16 cellular contexts compared by ENCODE assay signal in the genomic region with DNA sequence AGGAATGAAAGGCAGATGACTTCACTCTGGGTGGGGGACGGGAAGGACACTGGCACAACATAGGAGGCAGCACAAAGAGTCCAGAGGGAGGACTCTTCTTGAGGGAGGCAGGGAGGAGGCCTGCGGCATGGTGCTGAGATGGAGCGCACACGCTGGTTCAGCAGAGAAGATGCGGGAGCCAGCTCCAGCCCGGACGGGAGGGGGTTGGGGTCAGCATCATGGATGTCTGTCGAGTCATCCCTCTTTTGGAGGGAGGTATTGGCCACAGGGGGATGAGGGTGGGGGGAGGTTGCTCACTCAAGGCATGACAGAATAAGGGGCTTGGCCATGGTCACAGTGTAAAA.
"Had no signal": no experiment of that assay in that cellular context is flagged by ENCODE, and none has a peak within 500 bp of the region (broad histone marks: within the 10 kb centered on the region; RNA-seq: fewer than 3 reads in every experiment).

No MANE protein-coding gene starts in this region.

- H3K4me3 ChIP-seq: left ventricle myocardium inferior, skin epidermis, tibial nerve, vagina had no signal

- H3K27ac ChIP-seq: left ventricle myocardium inferior, parathyroid adenoma, skin epidermis, tibial nerve, vagina had no signal

- H3K9me3 Mint-ChIP-seq: activated naive CD4-positive, alpha-beta T cell treated with anti-CD3 and anti-CD28 coated beads, Interleukin-2, amount 10 ng/mL, durations not matched to agents 7 days and 5 days; activated T-helper 2 cell treated with anti-CD3 and anti-CD28 coated beads, Interferon-gamma antibody, Interleukin-2, Interleukin-4, amounts not matched to agents 10 μg/mL and 5 μg/mL and 100 μg/mL, durations not matched to agents 14 hours and 24 hours and 36 hours; memory B cell; stimulated activated naive B cell treated with anti-CD40 and anti-IgM and Interleukin-4, amounts not matched to agents 10 μg/mL and 1 μg/mL and 100 μg/mL, for 72 hours had no signal

- H3K4me1 Mint-ChIP-seq: activated naive CD4-positive, alpha-beta T cell treated with anti-CD3 and anti-CD28 coated beads, Interleukin-2, amount 10 ng/mL, durations not matched to agents 7 days and 5 days; memory B cell had no signal

- H3K27me3 Mint-ChIP-seq: activated naive CD4-positive, alpha-beta T cell treated with anti-CD3 and anti-CD28 coated beads, Interleukin-2, amount 10 ng/mL, durations not matched to agents 7 days and 5 days; memory B cell; stimulated activated naive B cell treated with anti-CD40 and anti-IgM and Interleukin-4, amounts not matched to agents 10 μg/mL and 1 μg/mL and 100 μg/mL, for 72 hours had no signal

- H3K27me3 ChIP-seq: tibial nerve, vagina had no signal

- DNase-seq: activated naive CD4-positive, alpha-beta T cell treated with anti-CD3 and anti-CD28 coated beads, Interleukin-2, amount 10 ng/mL, durations not matched to agents 7 days and 5 days; activated T-cell treated with anti-CD3 and anti-CD28 coated beads, Interleukin-2, amount 50 U/mL, for 1 hour; hippocampal formation; kidney; left ventricle myocardium inferior; stimulated activated CD4-positive, alpha-beta T cell treated with anti-CD3 and anti-CD28 coated beads, Interleukin-15, amount 100 ng/mL, for 24 hours; stimulated activated CD4-positive, alpha-beta T cell treated with anti-CD3 and anti-CD28 coated beads, Interleukin-4, amount 100 ng/mL, for 1 hour; stimulated activated naive B cell treated with anti-CD40 and anti-IgM and Interleukin-4, amounts not matched to agents 10 μg/mL and 1 μg/mL and 100 μg/mL, for 72 hours; SW 1271 had no signal

- ATAC-seq: esophagus mucosa; stimulated activated naive B cell treated with anti-CD40 and anti-IgM and Interleukin-4, amounts not matched to agents 10 μg/mL and 1 μg/mL and 100 μg/mL, for 72 hours had no signal

- H3K4me3 Mint-ChIP-seq: activated naive CD4-positive, alpha-beta T cell treated with anti-CD3 and anti-CD28 coated beads, Interleukin-2, amount 10 ng/mL, durations not matched to agents 7 days and 5 days; memory B cell; stimulated activated naive B cell treated with anti-CD40 and anti-IgM and Interleukin-4, amounts not matched to agents 10 μg/mL and 1 μg/mL and 100 μg/mL, for 72 hours had no signal

- H3K9ac ChIP-seq: parathyroid adenoma had no signal

- H2AFZ ChIP-seq: parathyroid adenoma had no signal

- H3K27ac Mint-ChIP-seq: activated naive CD4-positive, alpha-beta T cell treated with anti-CD3 and anti-CD28 coated beads, Interleukin-2, amount 10 ng/mL, durations not matched to agents 7 days and 5 days; activated T-helper 2 cell treated with anti-CD3 and anti-CD28 coated beads, Interferon-gamma antibody, Interleukin-2, Interleukin-4, amounts not matched to agents 10 μg/mL and 5 μg/mL and 100 μg/mL, durations not matched to agents 14 hours and 24 hours and 36 hours; memory B cell had no signal

- H3K4me1 ChIP-seq: parathyroid adenoma, tibial nerve had no signal

- H3K9me3 ChIP-seq: left ventricle myocardium inferior, tibial nerve, vagina had no signal
